16 cellular contexts compared by ENCODE assay signal in the genomic region with DNA sequence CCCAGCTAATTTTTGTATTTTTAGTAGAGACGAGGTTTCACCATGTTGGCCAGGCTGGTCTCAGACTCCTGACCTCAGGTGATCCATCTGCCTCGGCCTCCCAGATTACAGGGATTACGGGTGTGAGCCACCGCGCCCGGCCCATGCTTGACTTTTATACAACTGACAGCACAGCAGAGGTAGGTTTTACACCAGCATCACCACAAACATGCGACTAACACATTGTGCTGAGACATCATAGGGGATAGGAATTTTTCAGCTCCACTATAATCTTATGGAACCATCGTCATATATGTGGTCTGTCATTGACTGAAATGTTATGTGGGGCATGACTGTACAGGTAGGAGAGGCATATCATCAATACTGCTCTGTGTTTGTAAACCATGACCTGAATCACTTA.
A peak's percentile ranks its signal among the peaks of the same experiment; 100 is the strongest.
DNase-seq lines count a peak whose midpoint lies in the region; ATAC-seq and TF ChIP-seq lines count a peak whose summit lies in the region.
"Had no signal": no experiment of that assay in that cellular context is flagged by ENCODE, and none has a peak within 500 bp of the region (broad histone marks: within the 10 kb centered on the region; RNA-seq: fewer than 3 reads in every experiment).

No MANE protein-coding gene starts in this region.

- no peaks in the 10 kb centered on the region for H3K9me3 ChIP-seq in adrenal gland (replicated peaks in 1 of 3)
- H3K9me3 ChIP-seq in uterus = no peaks in the 10 kb centered on the region
- no peaks in the 10 kb centered on the region for H3K9me3 ChIP-seq in thyroid gland
- H3K9me3 ChIP-seq: BE2C, HAP-1 had no signal

- H3K4me3 ChIP-seq in adrenal gland = no peak overlapping the region
- no peak overlapping the region for H3K4me3 ChIP-seq in uterus
- no peak overlapping the region for H3K4me3 ChIP-seq in thyroid gland (replicated peaks in 1 of 3)
- H3K4me3 ChIP-seq: GM23248, HAP-1 had no signal

- no peak for TF ChIP-seq POLR2A in adrenal gland (IDR thresholded peaks at IDR 0.05)
- no peak for TF ChIP-seq POLR2A in uterus (IDR thresholded peaks at IDR 0.05)
- TF ChIP-seq POLR2A in thyroid gland (IDR thresholded peaks at IDR 0.05) = no peak

- H3K36me3 Mint-ChIP-seq in memory B cell (peaks cover 26% of the 10 kb centered on the region), nephron progenitor cell (ENCODE audit: low read depth) (peaks cover 17% of the 10 kb centered on the region), osteocyte (ENCODE audit: unreplicated experiment) (peaks cover 21% of the 10 kb centered on the region)

- H3K27me3 ChIP-seq in adrenal gland = no peaks in the 10 kb centered on the region
- H3K27me3 ChIP-seq in uterus = no peaks in the 10 kb centered on the region
- no peaks in the 10 kb centered on the region for H3K27me3 ChIP-seq in thyroid gland
- H3K27me3 ChIP-seq: BE2C had no signal

- ATAC-seq in memory B cell (ENCODE audit: low read depth) (no peak), HG03135 (IDR thresholded peaks at IDR 0.05; ENCODE audit: unreplicated experiment) (no peak)

- TF ChIP-seq CTCF in adrenal gland (IDR thresholded peaks at IDR 0.05) (no peak), nephron progenitor cell (IDR thresholded peaks at IDR 0.05) (no peak), uterus (IDR thresholded peaks at IDR 0.05) (no peak), osteocyte (IDR thresholded peaks at IDR 0.05) (no peak), thyroid gland (IDR thresholded peaks at IDR 0.05) (no peak)

- intact Hi-C loops in adrenal gland (cut with DNase I) = no loop called here
- intact Hi-C loops in uterus (cut with DNase I; ENCODE audit: low total_unique reads) = no loop called here
- intact Hi-C loops in thyroid gland (cut with DNase I) = no loop called here

- no peaks in the 10 kb centered on the region for H3K9me3 Mint-ChIP-seq in memory B cell
- no peaks in the 10 kb centered on the region for H3K9me3 Mint-ChIP-seq in nephron progenitor cell
- H3K9me3 Mint-ChIP-seq in osteocyte (ENCODE audit: unreplicated experiment) = peaks cover 8% of the 10 kb centered on the region
- H3K9me3 Mint-ChIP-seq: CD4-positive, CD25-positive, alpha-beta regulatory T cell; CD8-positive, alpha-beta memory T cell had no signal

- no peak for DNase-seq in adrenal gland
- no peak for DNase-seq in memory B cell (ENCODE audit: low spot score in 2 of 2)
- no peak for DNase-seq in nephron progenitor cell
- DNase-seq in uterus = no peak
- DNase-seq in osteocyte (ENCODE audit: extremely low spot score, unreplicated experiment) = no peak
- no peak for DNase-seq in thyroid gland
- DNase-seq: ACHN; BE2C; C1 segment of cervical spinal cord; CD4-positive, CD25-positive, alpha-beta regulatory T cell; CD8-positive, alpha-beta memory T cell; COR-L47; DMS 273 treated with DMSO at 0.1 percent for 48 hours; GM23248 had no signal

- H3K4me3 Mint-ChIP-seq in memory B cell (no peak overlapping the region), nephron progenitor cell (no peak overlapping the region), osteocyte (ENCODE audit: unreplicated experiment) (no peak overlapping the region)
- H3K4me3 Mint-ChIP-seq: CD4-positive, CD25-positive, alpha-beta regulatory T cell; CD8-positive, alpha-beta memory T cell had no signal

- H3K27me3 Mint-ChIP-seq in memory B cell = no peaks in the 10 kb centered on the region
- no peaks in the 10 kb centered on the region for H3K27me3 Mint-ChIP-seq in nephron progenitor cell (ENCODE audit: low read depth, poor library complexity)
- H3K27me3 Mint-ChIP-seq in osteocyte (ENCODE audit: unreplicated experiment) = no peaks in the 10 kb centered on the region
- H3K27me3 Mint-ChIP-seq: CD4-positive, CD25-positive, alpha-beta regulatory T cell; CD8-positive, alpha-beta memory T cell had no signal

- no peaks in the 10 kb centered on the region for H3K4me1 Mint-ChIP-seq in memory B cell
- H3K4me1 Mint-ChIP-seq in nephron progenitor cell = peaks cover 37% of the 10 kb centered on the region
- peaks cover 57% of the 10 kb centered on the region for H3K4me1 Mint-ChIP-seq in osteocyte (ENCODE audit: unreplicated experiment)
- H3K4me1 Mint-ChIP-seq: CD8-positive, alpha-beta memory T cell had no signal

- H3K27ac Mint-ChIP-seq in memory B cell (peak overlapping the region; percentile 77), nephron progenitor cell (peak overlapping the region; percentile 64), osteocyte (ENCODE audit: unreplicated experiment) (no peak overlapping the region)
- H3K27ac Mint-ChIP-seq: CD4-positive, CD25-positive, alpha-beta regulatory T cell; CD8-positive, alpha-beta memory T cell had no signal

- H3K27ac ChIP-seq in adrenal gland = peak overlapping the region in 3 of 5 donors; percentile 26 to 42 (median 38)
- peak overlapping the region; percentile 49 to 62 for H3K27ac ChIP-seq in uterus
- H3K27ac ChIP-seq in thyroid gland = no peak overlapping the region
- H3K27ac ChIP-seq: GM23248 had no signal

- WGBS in adrenal gland, 4 donors = 90 to 100% (median 98%) methylated on average over 4 to 8 of the region's 8 CpGs
- 99 to 100% methylated on average over 8 of the region's 8 CpGs for WGBS in thyroid gland, 2 donors

- peaks cover 0 to 12% of the 10 kb centered on the region in 2 donors for H3K4me1 ChIP-seq in adrenal gland (replicated peaks in 1 of 2)
- peaks cover 0 to 10% of the 10 kb centered on the region in 2 donors for H3K4me1 ChIP-seq in uterus
- H3K4me1 ChIP-seq in thyroid gland = peaks cover 22 to 26% of the 10 kb centered on the region in 2 donors
- H3K4me1 ChIP-seq: BE2C had no signal

- H3K36me3 ChIP-seq in adrenal gland (replicated peaks in 1 of 2) (no peaks in the 10 kb centered on the region), uterus (no peaks in the 10 kb centered on the region), thyroid gland (no peaks in the 10 kb centered on the region)
- H3K36me3 ChIP-seq: BE2C, HAP-1 had no signal

Comparison
In these comparisons a context has a peak if more than half of its experiments do, and no peak if none do; other contexts are left out.
1. H3K27ac ChIP-seq: peak in adrenal gland (3 of 5) and uterus (2 of 2); none in thyroid gland (0 of 3).